21 cellular contexts compared by ENCODE assay signal in genomic region chr11:108085672-108086071, GRCh38. TPM values are rescaled to one million over a fixed set of nuclear protein-coding genes. Genes with fewer than 3 reads are reported as not detected.
A peak's percentile ranks its signal among the peaks of the same experiment; 100 is the strongest.
DNase-seq lines count a peak whose midpoint lies in the region; ATAC-seq, FAIRE-seq and TF ChIP-seq lines count a peak whose summit lies in the region.
"Had no signal": no experiment of that assay in that cellular context is flagged by ENCODE, and none has a peak within 500 bp of the region (broad histone marks: within the 10 kb centered on the region; RNA-seq: fewer than 3 reads in every experiment).

No MANE protein-coding gene starts in this region.

- POLR2A ChIA-PET in HepG2 (lab: Yijun Ruan, JAX) = no interaction called here
- POLR2A ChIA-PET in OCI-LY7 (lab: Charles Lee) = interaction anchor here (0.6 to 2.0 kb wide), 3 partner anchors 10 to 472 kb away, joined by 3 to 5 read pairs (median 4); no protein-coding TSS in a partner anchor
- POLR2A ChIA-PET in H1 (lab: Charles Lee; ENCODE audit: partially characterized antibody) = interaction anchor here (1.0 kb wide), 1 partner anchor 84 kb away, joined by 3 read pairs; no protein-coding TSS in a partner anchor

- no peak overlapping the region for H3K4me2 ChIP-seq in HepG2 (ENCODE audit: low read depth, low read length)
- no peak overlapping the region for H3K4me2 ChIP-seq in OCI-LY7 (ENCODE audit: low read length)
- no peak overlapping the region for H3K4me2 ChIP-seq in H1 (ENCODE audit: insufficient read depth in 1 of 2, low read depth in 2 of 2, low read length in 2 of 2)
- H3K4me2 ChIP-seq: GM23338 had no signal

- CTCF ChIA-PET in HepG2 (lab: Yijun Ruan, JAX; ENCODE audit: low intra/inter-chr PET ratio, low total read pairs) (no interaction called here), OCI-LY7 (lab: Charles Lee; ENCODE audit: unreplicated experiment) (no interaction called here), H1 (lab: Charles Lee; ENCODE audit: partially characterized antibody) (interaction anchor here (1.0 to 1.2 kb wide), 2 partner anchors 21 to 26 kb away, joined by 3 to 4 read pairs; no protein-coding TSS in a partner anchor)
- CTCF ChIA-PET in activated naive CD4-positive, alpha-beta T cell treated with anti-CD3 and anti-CD28 coated beads, Interleukin-2, amount 10 ng/mL, durations not matched to agents 7 days and 5 days (lab: Charles Lee) = no interaction called here

- no peak overlapping the region for H2AFZ ChIP-seq in HepG2 (ENCODE audit: low read length)
- no peak overlapping the region for H2AFZ ChIP-seq in OCI-LY7 (ENCODE audit: low read length)
- no peak overlapping the region for H2AFZ ChIP-seq in H1 (ENCODE audit: low read length)
- H2AFZ ChIP-seq: GM23338 had no signal

- H3K23me2 ChIP-seq in H1 (ENCODE audit: low read depth, low read length) = no peaks in the 10 kb centered on the region; the same call in 1 of the 2 replicates

- H3K27me3 Mint-ChIP-seq in activated naive CD4-positive, alpha-beta T cell treated with anti-CD3 and anti-CD28 coated beads, Interleukin-2, amount 10 ng/mL, durations not matched to agents 7 days and 5 days = no peaks in the 10 kb centered on the region
- H3K27me3 Mint-ChIP-seq: CD4-positive, alpha-beta memory T cell had no signal

- no peak for ATAC-seq in HepG2
- ATAC-seq in right lobe of liver = no peak
- ATAC-seq in heart right ventricle = no peak
- ATAC-seq: GM23338 had no signal

- H3K4me3 ChIP-seq in HepG2 (replicated peaks in 1 of 3; ENCODE audit: insufficient read depth in 1 of 3, low read depth in 2 of 3, low read length in 3 of 3) (no peak overlapping the region), right lobe of liver (no peak overlapping the region), OCI-LY7 (ENCODE audit: low read depth, low read length, poor library complexity, severe bottlenecking) (no peak overlapping the region), H1 (ENCODE audit: extremely low read depth in 1 of 4, insufficient read depth in 2 of 4, low read depth in 3 of 4, low read length in 4 of 4) (no peak overlapping the region), heart right ventricle (no peak overlapping the region)
- H3K4me3 ChIP-seq: GM23338, HAP-1 had no signal

- H3K56ac ChIP-seq in H1 (replicated peaks; ENCODE audit: insufficient read length, low read depth, low read length) = no peak overlapping the region

- H3K27ac ChIP-seq in HepG2 (ENCODE audit: extremely low read length, insufficient read depth, low read length) = no peak overlapping the region
- H3K27ac ChIP-seq in right lobe of liver = no peak overlapping the region
- H3K27ac ChIP-seq in OCI-LY7 (ENCODE audit: low read depth, low read length, poor library complexity, severe bottlenecking) = no peak overlapping the region
- H3K27ac ChIP-seq in H1 (ENCODE audit: low read depth, low read length) = no peak overlapping the region
- no peak overlapping the region for H3K27ac ChIP-seq in heart right ventricle

- no peak overlapping the region for H2BK15ac ChIP-seq in H1 (ENCODE audit: low read length)

- TF ChIP-seq EP300 in HepG2 (IDR thresholded peaks at IDR 0.05; ENCODE audit: low read depth in 2 of 2, low read length in 2 of 2) (no peak), HepG2 (CRISPR knock-in tag; IDR thresholded peaks at IDR 0.05; ENCODE audit: borderline replicate concordance) (no peak), H1 (IDR thresholded peaks at IDR 0.05; ENCODE audit: borderline replicate concordance in 1 of 2, low read depth in 2 of 2, low read length in 2 of 2) (no peak)

- FAIRE-seq in HepG2 (lab: Jason Lieb, UNC) (no peak), H1 (lab: Jason Lieb, UNC) (no peak)
- FAIRE-seq: GM12891, GM18507, H54 had no signal

- BruUV-seq in HepG2 (replicated peaks; lab: Mats Ljungman, UMichigan) (no TSS peak), OCI-LY7 (replicated peaks; lab: Mats Ljungman, UMichigan) (TSS peak; percentile 38)

- no peak overlapping the region for H3K27ac Mint-ChIP-seq in activated naive CD4-positive, alpha-beta T cell treated with anti-CD3 and anti-CD28 coated beads, Interleukin-2, amount 10 ng/mL, durations not matched to agents 7 days and 5 days
- H3K27ac Mint-ChIP-seq: GM23338, HFFc6 had no signal

- H3K27me3 ChIP-seq in HepG2 (ENCODE audit: control insufficient read depth in 1 of 2, insufficient read depth in 2 of 2, low read length in 2 of 2) (no peaks in the 10 kb centered on the region), right lobe of liver (no peaks in the 10 kb centered on the region), H1 (replicated peaks in 1 of 4; ENCODE audit: control insufficient read depth in 3 of 4, extremely low read depth in 1 of 4, insufficient read depth in 3 of 4, low read length in 3 of 4) (no peaks in the 10 kb centered on the region), heart right ventricle (no peaks in the 10 kb centered on the region)

- 96% methylated on average over 2 of the region's 2 CpGs for WGBS in HepG2 (ENCODE audit: low lambda C conversion rate)
- WGBS in right lobe of liver (ENCODE audit: insufficient coverage, low coverage, low lambda C conversion rate, missing lambda C conversion rate) = 100% methylated on average over 2 of the region's 2 CpGs
- WGBS in H1 (ENCODE audit: extremely low coverage in 1 of 2, insufficient coverage in 1 of 2, insufficient read length in 1 of 2, insufficient replicate concordance in 2 of 2, low coverage in 1 of 2, low lambda C conversion rate in 2 of 2, missing lambda C conversion rate in 1 of 2), 2 experiments = 85% methylated on average over 2 of the region's 2 CpGs; no CpG with 5 or more reads in 1 of the 2 experiments
- WGBS in heart right ventricle, 2 donors = 98 to 100% methylated on average over 2 of the region's 2 CpGs

- no peak for TF ChIP-seq POLR2A in HepG2 (IDR thresholded peaks at IDR 0.05; ENCODE audit: insufficient read depth in 1 of 2, low read depth in 2 of 2, low read length in 2 of 2)
- no peak for TF ChIP-seq POLR2A in right lobe of liver (IDR thresholded peaks at IDR 0.05)
- TF ChIP-seq POLR2A in H1 (IDR thresholded peaks at IDR 0.05; ENCODE audit: control extremely low read depth in 1 of 2, low read depth in 2 of 2, low read length in 2 of 2) = no peak

- no peaks in the 10 kb centered on the region for H3K9me3 Mint-ChIP-seq in activated naive CD4-positive, alpha-beta T cell treated with anti-CD3 and anti-CD28 coated beads, Interleukin-2, amount 10 ng/mL, durations not matched to agents 7 days and 5 days
- H3K9me3 Mint-ChIP-seq: CD4-positive, alpha-beta memory T cell; GM23338; HFFc6 had no signal

- H4K5ac ChIP-seq in H1 (ENCODE audit: insufficient read length, low read depth, low read length) = no peak overlapping the region

- no peaks in the 10 kb centered on the region for H3K4me1 ChIP-seq in HepG2 (ENCODE audit: insufficient read depth, low read length)
- no peaks in the 10 kb centered on the region for H3K4me1 ChIP-seq in right lobe of liver
- no peaks in the 10 kb centered on the region for H3K4me1 ChIP-seq in OCI-LY7 (ENCODE audit: insufficient read depth, low read length, poor library complexity, severe bottlenecking)
- no peaks in the 10 kb centered on the region for H3K4me1 ChIP-seq in H1 (replicated peaks in 1 of 4; ENCODE audit: control insufficient read depth in 3 of 4, insufficient read depth in 4 of 4, low read length in 3 of 4)
- no peaks in the 10 kb centered on the region for H3K4me1 ChIP-seq in heart right ventricle
- H3K4me1 ChIP-seq: HAP-1 had no signal

- no peaks in the 10 kb centered on the region for H3K4me1 Mint-ChIP-seq in activated naive CD4-positive, alpha-beta T cell treated with anti-CD3 and anti-CD28 coated beads, Interleukin-2, amount 10 ng/mL, durations not matched to agents 7 days and 5 days
- H3K4me1 Mint-ChIP-seq: GM23338 had no signal

- H3K79me1 ChIP-seq in H1 (ENCODE audit: low read depth, low read length) = no peaks in the 10 kb centered on the region

- H3K18ac ChIP-seq in H1 (ENCODE audit: extremely low read depth, low read length) = no peak overlapping the region

- no peaks in the 10 kb centered on the region for H3K79me2 ChIP-seq in HepG2 (ENCODE audit: insufficient read depth, low read length)
- H3K79me2 ChIP-seq in OCI-LY7 (ENCODE audit: insufficient read depth, low read depth, low read length) = no peaks in the 10 kb centered on the region
- no peaks in the 10 kb centered on the region for H3K79me2 ChIP-seq in H1 (ENCODE audit: control insufficient read depth in 1 of 2, insufficient read depth in 2 of 2, low read length in 2 of 2)

- in situ Hi-C loops in HepG2 (cut with HindIII; ENCODE audit: extremely low pct_ligation_motif_present, low pct_unique_long_range_greater_than_20kb) = no loop called here

- no peak overlapping the region for H3K4me3 Mint-ChIP-seq in activated naive CD4-positive, alpha-beta T cell treated with anti-CD3 and anti-CD28 coated beads, Interleukin-2, amount 10 ng/mL, durations not matched to agents 7 days and 5 days
- H3K4me3 Mint-ChIP-seq: CD4-positive, alpha-beta memory T cell; GM23338; HFFc6 had no signal

- H3K36me3 Mint-ChIP-seq in activated naive CD4-positive, alpha-beta T cell treated with anti-CD3 and anti-CD28 coated beads, Interleukin-2, amount 10 ng/mL, durations not matched to agents 7 days and 5 days = peaks cover 30% of the 10 kb centered on the region

- H3K9me2 ChIP-seq in OCI-LY7 (ENCODE audit: insufficient read depth, low read length) = no peaks in the 10 kb centered on the region

- no peak overlapping the region for H2BK12ac ChIP-seq in H1 (ENCODE audit: low read depth, low read length)

- no peak overlapping the region for H2BK120ac ChIP-seq in H1 (replicated peaks; ENCODE audit: low read depth, low read length)

- no peak overlapping the region for H3K14ac ChIP-seq in H1 (ENCODE audit: insufficient read length)

- no peak overlapping the region for H2BK20ac ChIP-seq in H1 (ENCODE audit: low read length)

- H4K20me1 ChIP-seq in HepG2 (ENCODE audit: insufficient read depth, low read length) (no peaks in the 10 kb centered on the region), OCI-LY7 (ENCODE audit: insufficient read depth, low read length) (no peaks in the 10 kb centered on the region), H1 (replicated peaks in 1 of 2; ENCODE audit: control insufficient read depth in 1 of 2, insufficient read depth in 2 of 2, low read length in 2 of 2) (peaks cover 0 to 2% of the 10 kb centered on the region in 2 experiments)

- intact Hi-C loops in HepG2 (cut with micrococcal nuclease; ENCODE audit: unreplicated experiment) (no loop called here), right lobe of liver (cut with DNase I) (no loop called here), OCI-LY7 (cut with micrococcal nuclease; ENCODE audit: unreplicated experiment) (loop anchor here (5.0 kb wide), 1 partner anchor 73 kb away; no protein-coding TSS in a partner anchor), heart right ventricle (cut with DNase I) (no loop called here)

- H3K9me3 ChIP-seq in HepG2 (ENCODE audit: low read length) = no peaks in the 10 kb centered on the region
- H3K9me3 ChIP-seq in right lobe of liver = no peaks in the 10 kb centered on the region
- no peaks in the 10 kb centered on the region for H3K9me3 ChIP-seq in OCI-LY7 (ENCODE audit: low read length)
- no peaks in the 10 kb centered on the region for H3K9me3 ChIP-seq in H1 (ENCODE audit: insufficient read depth in 2 of 2, low read depth in 1 of 2, low read length in 1 of 2)
- H3K9me3 ChIP-seq in heart right ventricle = no peaks in the 10 kb centered on the region
- H3K9me3 ChIP-seq: HAP-1 had no signal

- TF ChIP-seq RAD21 in HepG2 (CRISPR knock-in tag; IDR thresholded peaks at IDR 0.05) (no peak), H1 (IDR thresholded peaks at IDR 0.05 in 1 of 2, conservative IDR thresholded peaks at IDR 0.05 in 1 of 2; ENCODE audit: low read depth in 2 of 2, low read length in 2 of 2) (no peak)

- H4K91ac ChIP-seq in H1 (replicated peaks; ENCODE audit: insufficient read length, low read length) = no peak overlapping the region

- no peak overlapping the region for H3K23ac ChIP-seq in H1 (ENCODE audit: insufficient read length)

- no peak overlapping the region for H2AK5ac ChIP-seq in H1 (ENCODE audit: low read depth, low read length)

- H3K36me3 ChIP-seq in HepG2 (replicated peaks in 1 of 2; ENCODE audit: control insufficient read depth in 1 of 2, insufficient read depth in 2 of 2, low read length in 2 of 2) = peaks cover 5 to 48% of the 10 kb centered on the region in 2 experiments
- H3K36me3 ChIP-seq in right lobe of liver = peaks cover 0 to 2% (median 0%) of the 10 kb centered on the region in 4 donors
- H3K36me3 ChIP-seq in OCI-LY7 (ENCODE audit: insufficient read depth, low read length) = peaks cover 50% of the 10 kb centered on the region
- H3K36me3 ChIP-seq in H1 (ENCODE audit: control insufficient read depth in 2 of 4, insufficient read depth in 4 of 4, low read length in 3 of 4) = peaks cover 0 to 7% (median 0%) of the 10 kb centered on the region in 4 experiments; a peak in 2 of 8 replicates
- H3K36me3 ChIP-seq in heart right ventricle = peaks cover 0 to 80% (median 16%) of the 10 kb centered on the region in 9 donors

- H3K4ac ChIP-seq in H1 (replicated peaks; ENCODE audit: insufficient read length, low read depth, low read length) = no peak overlapping the region

- TF ChIP-seq CTCF in HepG2 (CRISPR knock-in tag; IDR thresholded peaks at IDR 0.05) (no peak), right lobe of liver (IDR thresholded peaks at IDR 0.05) (no peak), OCI-LY7 (conservative IDR thresholded peaks at IDR 0.05; ENCODE audit: low read length) (no peak), H1 (IDR thresholded peaks at IDR 0.05; ENCODE audit: control extremely low read depth in 1 of 3, insufficient read depth in 1 of 3, low read depth in 1 of 3, low read length in 3 of 3) (no peak), heart right ventricle (IDR thresholded peaks at IDR 0.05) (no peak)

- H3K9ac ChIP-seq in HepG2 (ENCODE audit: insufficient read depth, low read depth, low read length) (no peak overlapping the region), H1 (replicated peaks in 1 of 4; ENCODE audit: extremely low read depth in 1 of 4, low read depth in 3 of 4, low read length in 3 of 4) (no peak overlapping the region)

- no peak overlapping the region for H2BK5ac ChIP-seq in H1 (ENCODE audit: low read depth, low read length)

- H4K8ac ChIP-seq in H1 (ENCODE audit: extremely low read depth, insufficient read depth, low read length) = no peak overlapping the region

- DNase-seq in HepG2 (ENCODE audit: low spot score) (no peak), right lobe of liver (no peak), OCI-LY7 (ENCODE audit: low spot score) (no peak), H1 (ENCODE audit: low read depth in 1 of 2, low spot score in 2 of 2) (no peak), heart right ventricle (no peak)
- DNase-seq in activated naive CD4-positive, alpha-beta T cell treated with anti-CD3 and anti-CD28 coated beads, Interleukin-2, amount 10 ng/mL, durations not matched to agents 7 days and 5 days = no peak
- no peak for DNase-seq in activated CD4-positive, alpha-beta T cell treated with anti-CD3 and anti-CD28 coated beads for 1 hour
- DNase-seq: 8988T; C1 segment of cervical spinal cord; Calu3; CD4-positive, alpha-beta memory T cell; COR-L47; DMS53; DMS79 treated with DMSO at 0.1 percent for 48 hours; GF-D8; HFFc6 had no signal

RNA-seq across cellular contexts. Expression of gene ACAT1, which starts 35.7 kb away (rescaled TPM):
- 165 and 181 TPM in 2 replicates for total RNA-seq in HepG2 (2016; rRNA removed; fragmentation: Illumina TruSeq; extraction: Trizol)
- 33.8 and 40.2 TPM in 2 replicates for total RNA-seq in HepG2 (2016; cell fraction: cytosol; rRNA removed; fragmentation: Illumina TruSeq; extraction: Trizol; ENCODE audit: low read depth)
- 169 and 171 TPM in 2 replicates for total RNA-seq in HepG2 (2016; cell fraction: insoluble cytoplasmic fraction; rRNA removed; fragmentation: Illumina TruSeq; extraction: Trizol)
- total RNA-seq in HepG2 (2016; cell fraction: membrane; rRNA removed; fragmentation: Illumina TruSeq; extraction: Trizol) = 43.6 and 52.2 TPM in 2 replicates
- 70.7 and 80.6 TPM in 2 replicates for total RNA-seq in HepG2 (2016; cell fraction: nucleus; rRNA removed; fragmentation: Illumina TruSeq; extraction: Trizol)
- polyA plus RNA-seq in HepG2 (2011; rRNA removed) = 61.1 and 103 TPM in 2 replicates
- polyA plus RNA-seq in HepG2 (2011; cell fraction: cytosol; rRNA removed) = 54.7 and 55.0 TPM in 2 replicates
- 14.4 and 15.8 TPM in 2 replicates for polyA plus RNA-seq in HepG2 (2011; cell fraction: nucleus; rRNA removed)
- polyA plus RNA-seq in HepG2 (2012) = 55.5 and 70.1 TPM in 2 replicates
- 18.2 and 19.6 TPM in 2 replicates for polyA plus RNA-seq in HepG2 (2016; cell fraction: cytosol; fragmentation: Illumina TruSeq; extraction: Trizol; ENCODE audit: low read depth)
- 149 and 162 TPM in 2 replicates for polyA plus RNA-seq in HepG2 (2016; cell fraction: insoluble cytoplasmic fraction; fragmentation: Illumina TruSeq; extraction: Trizol; ENCODE audit: low read depth)
- 25.8 and 27.5 TPM in 2 replicates for polyA plus RNA-seq in HepG2 (2016; cell fraction: membrane; fragmentation: Illumina TruSeq; extraction: Trizol; ENCODE audit: low read depth)
- polyA plus RNA-seq in HepG2 (2016; cell fraction: nucleus; fragmentation: Illumina TruSeq; extraction: Trizol; ENCODE audit: insufficient read depth, low read depth) = 78.0 and 80.5 TPM in 2 replicates
- 45.7 and 49.8 TPM in 2 replicates for polyA minus RNA-seq in HepG2 (2011; rRNA and poly(A)+ RNA removed; ENCODE audit: low replicate concordance)
- 49.8 and 68.9 TPM in 2 replicates for polyA minus RNA-seq in HepG2 (2011; cell fraction: cytosol; rRNA and poly(A)+ RNA removed)
- polyA minus RNA-seq in HepG2 (2011; cell fraction: nucleus; rRNA and poly(A)+ RNA removed) = 35.7 and 41.6 TPM in 2 replicates
- 1,000 to 10,000 TPM in 2 of 6 experiments, 100 to 1,000 TPM in 4; 357 to 1,180 (median 459) TPM for total RNA-seq in right lobe of liver
- 69.8 and 83.2 TPM in 2 replicates for total RNA-seq in OCI-LY7 (2014; rRNA removed; shearing (Covaris generic))
- 66.7 and 86.3 TPM in 2 replicates for total RNA-seq in OCI-LY7 (2022)
- total RNA-seq in H1 (2021; fragmentation: NEBNext Ultra II Directional; extraction: Animal tissue kit (Norgen Biotek cat#: 25700)) = 28.1 and 30.4 TPM in 2 replicates
- polyA plus RNA-seq in H1 (2011; rRNA removed) = 19.0 and 30.9 TPM in 2 replicates
- polyA plus RNA-seq in H1 (2011; cell fraction: cytosol; rRNA removed) = 34.7 TPM
- polyA plus RNA-seq in H1 (2011; cell fraction: nucleus; rRNA removed) = 11.8 TPM
- 30.1 to 40.0 TPM (median 35.3 TPM) in 4 replicates for polyA plus RNA-seq in H1 (2012, experiment 1 of 2)
- 7.4 TPM for polyA plus RNA-seq in H1 (2012, experiment 2 of 2)
- 29.1 TPM for polyA plus RNA-seq in H1 (2013, experiment 1 of 2)
- polyA plus RNA-seq in H1 (2013, experiment 2 of 2) = 27.5 TPM
- polyA minus RNA-seq in H1 (2011; rRNA and poly(A)+ RNA removed) = 14.5 and 46.4 TPM in 2 replicates
- polyA minus RNA-seq in H1 (2011; cell fraction: cytosol; rRNA and poly(A)+ RNA removed) = 18.5 TPM
- 18.8 TPM for polyA minus RNA-seq in H1 (2011; cell fraction: nucleus; rRNA and poly(A)+ RNA removed)
- total RNA-seq in heart right ventricle = 100 to 1,000 TPM; 219 to 535 (median 412) TPM
- 100 to 1,000 TPM; 158 to 167 TPM for polyA plus RNA-seq in heart right ventricle

Comparison
In these comparisons a context has a peak if more than half of its experiments do, and no peak if none do; other contexts are left out.
1. Of the 41 proteins assayed by ChIP-seq in both HepG2 and H1: peak only in HepG2: none; only in H1: none; in both: CEBPB; in neither: 40.